Comparison of ENCODE assay signal across 20 cellular contexts in the genomic region with DNA sequence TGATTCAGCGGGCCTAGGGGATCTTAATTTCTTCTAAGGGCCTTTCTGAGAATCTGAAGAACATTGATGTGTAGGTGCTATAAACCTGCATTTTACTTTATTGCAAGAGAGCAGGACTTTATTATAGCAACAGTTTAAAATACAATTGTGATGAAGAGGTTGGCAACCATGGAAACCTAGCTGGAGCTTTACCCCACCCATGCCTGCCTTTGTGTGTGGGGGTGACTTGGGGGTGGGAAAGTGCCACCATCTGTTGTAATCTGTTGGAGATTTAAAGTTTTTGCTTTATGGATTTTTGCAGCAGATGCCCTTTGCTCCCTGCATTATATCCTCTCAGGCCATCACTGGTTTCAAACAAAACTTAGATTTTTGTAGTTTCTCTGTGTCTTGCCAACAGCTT.
DNase-seq lines count a peak whose midpoint lies in the region; ATAC-seq and TF ChIP-seq lines count a peak whose summit lies in the region.
"Had no signal": no experiment of that assay in that cellular context is flagged by ENCODE, and none has a peak within 500 bp of the region (broad histone marks: within the 10 kb centered on the region; RNA-seq: fewer than 3 reads in every experiment).

No MANE protein-coding gene starts in this region.

- TF ChIP-seq CTCF in gastrocnemius medialis (IDR thresholded peaks at IDR 0.05 in 4 of 5, conservative IDR thresholded peaks at IDR 0.05 in 1 of 5), result no peak
- TF ChIP-seq CTCF in ovary (IDR thresholded peaks at IDR 0.05), result no peak

- peak overlapping the region; percentile 59 for H3K27ac Mint-ChIP-seq in T-helper 17 cell

- in situ Hi-C loops in gastrocnemius medialis (cut with MboI; ENCODE audit: low sequenced_read_pairs in 4 of 4), result no loop called here

- no peaks in the 10 kb centered on the region for H3K27me3 Mint-ChIP-seq in T-helper 17 cell

- H3K27me3 ChIP-seq in gastrocnemius medialis (no peaks in the 10 kb centered on the region), ovary (no peaks in the 10 kb centered on the region)

- peaks cover 36% of the 10 kb centered on the region for H3K4me1 Mint-ChIP-seq in T-helper 17 cell

- no peak overlapping the region for H3K4me3 Mint-ChIP-seq in T-helper 17 cell
- H3K4me3 Mint-ChIP-seq: CD14-positive monocyte had no signal

- no peak overlapping the region for H3K4me3 ChIP-seq in gastrocnemius medialis
- H3K4me3 ChIP-seq in ovary, result no peak overlapping the region
- H3K4me3 ChIP-seq: GM12878, K562, SK-N-MC had no signal

- H3K27ac ChIP-seq in gastrocnemius medialis (peak overlapping the region in 3 of 4 donors; percentile 48 to 54 (median 51)), ovary (no peak overlapping the region)
- H3K27ac ChIP-seq: 22Rv1, SK-N-MC had no signal

- no peaks in the 10 kb centered on the region for H3K9me3 ChIP-seq in T-helper 17 cell (ENCODE audit: control insufficient read depth, low read length, poor library complexity, severe bottlenecking)
- H3K9me3 ChIP-seq in gastrocnemius medialis, result no peaks in the 10 kb centered on the region
- no peaks in the 10 kb centered on the region for H3K9me3 ChIP-seq in ovary

- intact Hi-C loops in left colon (cut with DNase I, micrococcal nuclease), result no loop called here
- intact Hi-C loops in gastrocnemius medialis (cut with DNase I; ENCODE audit: low total_unique reads), result no loop called here
- intact Hi-C loops in ovary (cut with DNase I), result loop anchor here in 1 of 4 donors (10.0 kb wide), 1 partner anchor 72 kb away; the partner anchor contains the start of gene FBXO34

- TF ChIP-seq POLR2A in gastrocnemius medialis (IDR thresholded peaks at IDR 0.05) (no peak), ovary (IDR thresholded peaks at IDR 0.05) (no peak)

- H3K36me3 ChIP-seq in gastrocnemius medialis, result peaks cover 0 to 17% of the 10 kb centered on the region in 2 donors
- H3K36me3 ChIP-seq in ovary, result no peaks in the 10 kb centered on the region

- no peak for TF ChIP-seq EP300 in ovary (IDR thresholded peaks at IDR 0.05)

- H3K36me3 Mint-ChIP-seq in T-helper 17 cell (ENCODE audit: low read depth), result peaks cover 5% of the 10 kb centered on the region

- 84 to 94% (median 89%) methylated on average over 1 of the region's 1 CpG for WGBS in ovary, 3 donors

- H3K4me1 ChIP-seq in gastrocnemius medialis (peaks cover 58 to 59% of the 10 kb centered on the region in 2 donors), ovary (ENCODE audit: insufficient read depth) (peaks cover 8% of the 10 kb centered on the region)

- DNase-seq in DMS 273 (lab: John Stamatoyannopoulos, UW; ENCODE audit: unreplicated experiment), result peak; percentile 20
- DNase-seq in DMS 273 treated with DMSO at 0.1 percent for 48 hours (lab: John Stamatoyannopoulos, UW), result no peak
- DNase-seq in T-helper 17 cell, result no peak
- no peak for DNase-seq in left colon
- no peak for DNase-seq in gastrocnemius medialis
- no peak for DNase-seq in ovary
- DNase-seq: AML-193, EL, NCI-H1105 treated with DMSO at 0.1 percent for 48 hours, NCI-H1694, NCI-H2081 treated with DMSO at 0.1 percent for 48 hours, OCI-M1, SHP77 had no signal

- no peak for ATAC-seq in T-helper 17 cell
- peak; percentile 21 for ATAC-seq in left colon
- no peak for ATAC-seq in gastrocnemius medialis
- ATAC-seq in GM18498 (IDR thresholded peaks at IDR 0.05; ENCODE audit: unreplicated experiment), result no peak
- no peak for ATAC-seq in GM21447 (IDR thresholded peaks at IDR 0.05; ENCODE audit: unreplicated experiment)
- ATAC-seq: GM12878, K562 had no signal

Comparison
In these comparisons a context has a peak if more than half of its experiments do, and no peak if none do; other contexts are left out.
1. H3K27ac ChIP-seq: peak in gastrocnemius medialis (3 of 4); none in ovary (0 of 2).